33 cellular contexts compared by ENCODE assay signal in the genomic region with DNA sequence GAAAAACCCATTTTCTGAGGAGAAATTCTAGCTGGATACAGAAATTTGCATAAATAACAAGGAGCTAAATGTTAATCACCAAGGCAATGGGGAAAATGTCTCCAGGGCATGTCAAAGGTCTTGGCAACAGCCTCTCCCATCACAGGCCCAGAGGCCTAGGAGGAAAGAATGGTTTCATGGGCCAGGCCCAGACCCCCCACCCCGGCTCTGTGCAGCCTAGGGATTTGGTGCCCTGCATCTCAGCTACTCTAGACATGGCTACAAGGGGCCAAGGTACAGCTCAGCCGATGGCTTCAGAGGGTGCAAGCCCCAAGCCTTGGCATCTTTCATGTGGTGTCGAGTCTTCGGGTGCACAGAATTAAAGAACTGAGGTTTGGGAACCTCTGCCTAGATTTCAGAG.
"Had no signal": no experiment of that assay in that cellular context is flagged by ENCODE, and none has a peak within 500 bp of the region (broad histone marks: within the 10 kb centered on the region; RNA-seq: fewer than 3 reads in every experiment).

No MANE protein-coding gene starts in this region.

- H3K27ac ChIP-seq: adrenal gland, ascending aorta, body of pancreas, brain microvascular endothelial cell, breast epithelium, cardiac muscle cell had no signal

- H3K36me3 ChIP-seq: adrenal gland, ascending aorta, brain microvascular endothelial cell, breast epithelium, cardiac muscle cell had no signal

- H3K4me3 ChIP-seq: adrenal gland, ascending aorta, body of pancreas, breast epithelium, cardiac muscle cell had no signal

- ATAC-seq: activated naive CD4-positive, alpha-beta T cell treated with anti-CD3 and anti-CD28 coated beads, Interleukin-2, amount 50 U/mL, for 72 hours; activated naive CD8-positive, alpha-beta T cell treated with anti-CD3 and anti-CD28 coated beads, Interleukin-2, amount 50 U/mL, for 24 hours; activated T-cell treated with anti-CD3 and anti-CD28 coated beads, Interleukin-2, amount 50 U/mL, for 4 hours; activated T-cell treated with anti-CD3 and anti-CD28 coated beads, Interleukin-2, amount 50 U/mL, for 72 hours; activated T-helper 17 cell treated with anti-CD3 and anti-CD28 coated beads, Interleukin-2, amount 50 U/mL, for 72 hours; body of pancreas had no signal

- DNase-seq: activated effector memory CD4-positive, alpha-beta T cell treated with anti-CD3 and anti-CD28 coated beads, Interleukin-2, amount 50 U/mL, for 16 hours; activated effector memory CD4-positive, alpha-beta T cell treated with Interleukin-2 at 50 U/mL for 16 hours; activated gamma-delta T cell; activated gamma-delta T cell treated with Interleukin-2 at 50 U/mL for 16 hours; activated naive CD4-positive, alpha-beta T cell; activated naive CD4-positive, alpha-beta T cell treated with anti-CD3 and anti-CD28 coated beads for 36 hours; activated naive CD4-positive, alpha-beta T cell treated with anti-CD3 and anti-CD28 coated beads, Interleukin-2, amount 10 ng/mL, durations not matched to agents 7 days and 5 days; activated naive CD4-positive, alpha-beta T cell treated with anti-CD3 and anti-CD28 coated beads, Interleukin-2, amount 50 U/mL, for 16 hours; activated naive CD4-positive, alpha-beta T cell treated with Interleukin-2 at 50 U/mL for 16 hours; activated naive CD8-positive, alpha-beta T cell treated with anti-CD3 and anti-CD28 coated beads for 36 hours; activated naive CD8-positive, alpha-beta T cell treated with anti-CD3 and anti-CD28 coated beads, Interleukin-2, amount 10 ng/mL, durations not matched to agents 7 days and 5 days; activated naive CD8-positive, alpha-beta T cell treated with anti-CD3 and anti-CD28 coated beads, Interleukin-2, amount 50 U/mL, for 24 hours; activated T-cell treated with anti-CD3 and anti-CD28 coated beads, Interleukin-2, amount 50 U/mL, for 24 hours; activated T-cell treated with anti-CD3 and anti-CD28 coated beads, Interleukin-2, amount 50 U/mL, for 4 hours; activated T-cell treated with anti-CD3 and anti-CD28 coated beads, Interleukin-2, amount 50 U/mL, for 48 hours; activated T-cell treated with anti-CD3 and anti-CD28 coated beads, Interleukin-2, amount 50 U/mL, for 72 hours; adrenal gland; amniotic stem cell; amygdala; anterior cingulate cortex; aorta; body of pancreas; brain microvascular endothelial cell; caudate nucleus; central memory CD4-positive, alpha-beta T cell; cerebellar nuclear complex had no signal

- FAIRE-seq: astrocyte, bronchial epithelial cell had no signal

- H3K27me3 ChIP-seq: adrenal gland, ascending aorta, body of pancreas, brain microvascular endothelial cell, breast epithelium, cardiac muscle cell had no signal

- H3K4me1 ChIP-seq: adrenal gland, ascending aorta, body of pancreas, breast epithelium had no signal
